In the genomic region with DNA sequence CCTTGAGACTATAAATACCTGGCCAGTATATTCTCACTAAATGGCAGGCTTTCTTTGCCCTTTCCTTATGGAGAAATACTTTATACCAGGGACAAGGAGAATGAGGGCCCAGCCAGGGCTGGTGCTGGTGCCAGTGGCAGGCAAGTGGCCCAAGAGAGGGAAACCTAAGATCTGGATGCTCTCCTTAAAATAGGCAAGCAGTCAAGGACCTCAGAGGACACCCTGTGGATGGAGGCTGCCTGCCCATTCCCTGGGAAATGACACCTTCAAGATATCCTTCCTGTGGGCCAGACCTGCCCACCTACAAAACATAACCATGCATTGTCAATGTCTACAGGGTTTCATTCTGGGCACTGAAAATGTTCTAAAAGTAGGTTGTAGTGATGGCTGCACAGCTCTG, we compare ENCODE assay signal across 35 cellular contexts.
"Had no signal": no experiment of that assay in that cellular context is flagged by ENCODE, and none has a peak within 500 bp of the region (broad histone marks: within the 10 kb centered on the region; RNA-seq: fewer than 3 reads in every experiment).

No MANE protein-coding gene starts in this region.

- H3K4me1 ChIP-seq: body of pancreas had no signal

- H3K27ac ChIP-seq: body of pancreas, cardiac muscle cell, VCaP had no signal

- H3K4me3 Mint-ChIP-seq: activated B cell treated with CpG ODN at 0.5 μM for 24 hours; activated CD4-positive, alpha-beta memory T cell treated with anti-CD3 and anti-CD28 coated beads for 36 hours; activated CD4-positive, alpha-beta T cell treated with anti-CD3 and anti-CD28 coated beads, Interleukin-2, amount 10 ng/mL, durations not matched to agents 24 days and 14 days; activated CD8-positive, alpha-beta T cell treated with anti-CD3 and anti-CD28 coated beads for 36 hours; activated naive CD4-positive, alpha-beta T cell treated with anti-CD3 and anti-CD28 coated beads for 36 hours; activated naive CD4-positive, alpha-beta T cell treated with anti-CD3 and anti-CD28 coated beads, Interleukin-2, amount 50 U/mL, for 24 hours; activated naive CD8-positive, alpha-beta T cell; activated naive CD8-positive, alpha-beta T cell treated with anti-CD3 and anti-CD28 coated beads, Interleukin-2, amount 10 ng/mL, durations not matched to agents 7 days and 5 days; activated naive CD8-positive, alpha-beta T cell treated with anti-CD3 and anti-CD28 coated beads, Interleukin-2, amount 50 U/mL, for 24 hours; activated T-cell treated with anti-CD3 and anti-CD28 coated beads, Interleukin-2, amount 50 U/mL, for 4 hours; activated T-cell treated with anti-CD3 and anti-CD28 coated beads, Interleukin-2, amount 50 U/mL, for 72 hours; activated T-helper 1 cell treated with anti-CD3 and anti-CD28 coated beads, Interleukin-12 subunit alpha, Interleukin-12 subunit beta, Interleukin-2, Interleukin-4 antibody, amounts not matched to agents 30 ng/mL and 10 ng/mL and 1 ng/mL, durations not matched to agents 14 hours and 24 hours and 36 hours; activated T-helper 17 cell treated with anti-CD3 and anti-CD28 coated beads, Interleukin-2, amount 50 U/mL, for 72 hours; central memory CD8-positive, alpha-beta T cell; T-helper 1 cell treated with Interleukin-12 subunit alpha and Interleukin-12 subunit beta and Interleukin-4 antibody, amounts not matched to agents 30 μg/mL and 1 μg/mL, for 36 hours; T-helper 2 cell treated with Interferon-gamma antibody and Interleukin-4, amounts not matched to agents 5 μg/mL and 100 μg/mL, for 36 hours had no signal

- H3K4me3 ChIP-seq: body of pancreas, cardiac muscle cell had no signal

- H3K4me1 Mint-ChIP-seq: activated B cell treated with CpG ODN at 0.5 μM for 24 hours; activated CD4-positive, alpha-beta T cell treated with anti-CD3 and anti-CD28 coated beads, Interleukin-2, amount 10 ng/mL, durations not matched to agents 24 days and 14 days; activated naive CD4-positive, alpha-beta T cell treated with anti-CD3 and anti-CD28 coated beads, Interleukin-2, amount 50 U/mL, for 24 hours; activated naive CD8-positive, alpha-beta T cell treated with anti-CD3 and anti-CD28 coated beads, Interleukin-2, amount 10 ng/mL, durations not matched to agents 7 days and 5 days; activated naive CD8-positive, alpha-beta T cell treated with anti-CD3 and anti-CD28 coated beads, Interleukin-2, amount 50 U/mL, for 24 hours; activated T-helper 17 cell treated with anti-CD3 and anti-CD28 coated beads, Interleukin-2, amount 50 U/mL, for 72 hours had no signal

- H3K27me3 ChIP-seq: body of pancreas, cardiac muscle cell had no signal

- H3K27me3 Mint-ChIP-seq: activated B cell treated with CpG ODN at 0.5 μM for 24 hours; activated CD4-positive, alpha-beta memory T cell treated with anti-CD3 and anti-CD28 coated beads for 36 hours; activated CD4-positive, alpha-beta T cell treated with anti-CD3 and anti-CD28 coated beads, Interleukin-2, amount 10 ng/mL, durations not matched to agents 24 days and 14 days; activated CD8-positive, alpha-beta T cell treated with anti-CD3 and anti-CD28 coated beads for 36 hours; activated naive CD4-positive, alpha-beta T cell treated with anti-CD3 and anti-CD28 coated beads, Interleukin-2, amount 50 U/mL, for 24 hours; activated naive CD8-positive, alpha-beta T cell; activated naive CD8-positive, alpha-beta T cell treated with anti-CD3 and anti-CD28 coated beads, Interleukin-2, amount 10 ng/mL, durations not matched to agents 7 days and 5 days; activated naive CD8-positive, alpha-beta T cell treated with anti-CD3 and anti-CD28 coated beads, Interleukin-2, amount 50 U/mL, for 24 hours; activated T-helper 17 cell treated with anti-CD3 and anti-CD28 coated beads, Interleukin-2, amount 50 U/mL, for 72 hours; central memory CD8-positive, alpha-beta T cell had no signal

- H3K9me3 Mint-ChIP-seq: activated B cell treated with CpG ODN at 0.5 μM for 24 hours; activated CD4-positive, alpha-beta memory T cell treated with anti-CD3 and anti-CD28 coated beads for 36 hours; activated CD4-positive, alpha-beta T cell treated with anti-CD3 and anti-CD28 coated beads, Interleukin-2, amount 10 ng/mL, durations not matched to agents 24 days and 14 days; activated naive CD4-positive, alpha-beta T cell treated with anti-CD3 and anti-CD28 coated beads for 36 hours; activated naive CD4-positive, alpha-beta T cell treated with anti-CD3 and anti-CD28 coated beads, Interleukin-2, amount 50 U/mL, for 24 hours; activated naive CD8-positive, alpha-beta T cell treated with anti-CD3 and anti-CD28 coated beads, Interleukin-2, amount 50 U/mL, for 24 hours; activated T-cell treated with anti-CD3 and anti-CD28 coated beads, Interleukin-2, amount 50 U/mL, for 4 hours; activated T-cell treated with anti-CD3 and anti-CD28 coated beads, Interleukin-2, amount 50 U/mL, for 72 hours; activated T-helper 1 cell treated with anti-CD3 and anti-CD28 coated beads, Interleukin-12 subunit alpha, Interleukin-12 subunit beta, Interleukin-2, Interleukin-4 antibody, amounts not matched to agents 30 ng/mL and 10 ng/mL and 1 ng/mL, durations not matched to agents 14 hours and 24 hours and 36 hours; activated T-helper 17 cell treated with anti-CD3 and anti-CD28 coated beads, Interleukin-2, amount 50 U/mL, for 72 hours; central memory CD8-positive, alpha-beta T cell; T-helper 1 cell treated with Interleukin-12 subunit alpha and Interleukin-12 subunit beta and Interleukin-4 antibody, amounts not matched to agents 30 μg/mL and 1 μg/mL, for 36 hours; T-helper 2 cell treated with Interferon-gamma antibody and Interleukin-4, amounts not matched to agents 5 μg/mL and 100 μg/mL, for 36 hours had no signal

- H3K9me3 ChIP-seq: body of pancreas had no signal

- DNase-seq: activated B cell treated with CpG ODN at 0.5 μM for 24 hours; activated CD4-positive, alpha-beta memory T cell treated with anti-CD3 and anti-CD28 coated beads for 36 hours; activated CD4-positive, alpha-beta T cell treated with anti-CD3 and anti-CD28 coated beads for 4 hours; activated CD4-positive, alpha-beta T cell treated with anti-CD3 and anti-CD28 coated beads, Interleukin-2, amount 10 ng/mL, durations not matched to agents 24 days and 14 days; activated CD4-positive, alpha-beta T cell treated with anti-CD3 and anti-CD28 coated beads, Interleukin-2, amount 50 U/mL, for 1 hour; activated CD4-positive, alpha-beta T cell treated with anti-CD3 and anti-CD28 coated beads, Interleukin-2, amount 50 U/mL, for 4 hours; activated CD4-positive, CD25-positive, alpha-beta regulatory T cell treated with anti-CD3 and anti-CD28 coated beads, Interleukin-2, amount 50 U/mL, for 72 hours; activated CD8-positive, alpha-beta memory T cell treated with anti-CD3 and anti-CD28 coated beads, Interleukin-2, amount 50 U/mL, for 4 hours; activated CD8-positive, alpha-beta T cell treated with anti-CD3 and anti-CD28 coated beads for 36 hours; activated effector memory CD4-positive, alpha-beta T cell treated with anti-CD3 and anti-CD28 coated beads, Interleukin-2, amount 50 U/mL, for 16 hours; activated gamma-delta T cell treated with Interleukin-2 at 50 U/mL for 16 hours; activated naive CD4-positive, alpha-beta T cell; activated naive CD4-positive, alpha-beta T cell treated with anti-CD3 and anti-CD28 coated beads for 36 hours; activated naive CD8-positive, alpha-beta T cell treated with anti-CD3 and anti-CD28 coated beads, Interleukin-2, amount 10 ng/mL, durations not matched to agents 7 days and 5 days; activated naive CD8-positive, alpha-beta T cell treated with anti-CD3 and anti-CD28 coated beads, Interleukin-2, amount 50 U/mL, for 24 hours; activated T-cell treated with anti-CD3 and anti-CD28 coated beads for 4 hours; activated T-cell treated with anti-CD3 and anti-CD28 coated beads, Interleukin-2, amount 50 U/mL, for 1 hour; activated T-cell treated with anti-CD3 and anti-CD28 coated beads, Interleukin-2, amount 50 U/mL, for 4 hours; activated T-cell treated with anti-CD3 and anti-CD28 coated beads, Interleukin-2, amount 50 U/mL, for 72 hours; amygdala; anterior cingulate cortex; body of pancreas; SW 1271; T-helper 1 cell; T-helper 2 cell; T-helper 9 cell had no signal

- H3K27ac Mint-ChIP-seq: activated B cell treated with CpG ODN at 0.5 μM for 24 hours; activated CD4-positive, alpha-beta memory T cell treated with anti-CD3 and anti-CD28 coated beads for 36 hours; activated CD4-positive, alpha-beta T cell treated with anti-CD3 and anti-CD28 coated beads, Interleukin-2, amount 10 ng/mL, durations not matched to agents 24 days and 14 days; activated CD8-positive, alpha-beta T cell treated with anti-CD3 and anti-CD28 coated beads for 36 hours; activated naive CD4-positive, alpha-beta T cell treated with anti-CD3 and anti-CD28 coated beads for 36 hours; activated naive CD4-positive, alpha-beta T cell treated with anti-CD3 and anti-CD28 coated beads, Interleukin-2, amount 50 U/mL, for 24 hours; activated naive CD8-positive, alpha-beta T cell; activated naive CD8-positive, alpha-beta T cell treated with anti-CD3 and anti-CD28 coated beads, Interleukin-2, amount 10 ng/mL, durations not matched to agents 7 days and 5 days; activated naive CD8-positive, alpha-beta T cell treated with anti-CD3 and anti-CD28 coated beads, Interleukin-2, amount 50 U/mL, for 24 hours; activated T-cell treated with anti-CD3 and anti-CD28 coated beads, Interleukin-2, amount 50 U/mL, for 72 hours; activated T-helper 1 cell treated with anti-CD3 and anti-CD28 coated beads, Interleukin-12 subunit alpha, Interleukin-12 subunit beta, Interleukin-2, Interleukin-4 antibody, amounts not matched to agents 30 ng/mL and 10 ng/mL and 1 ng/mL, durations not matched to agents 14 hours and 24 hours and 36 hours; activated T-helper 17 cell treated with anti-CD3 and anti-CD28 coated beads, Interleukin-2, amount 50 U/mL, for 72 hours; T-helper 1 cell treated with Interleukin-12 subunit alpha and Interleukin-12 subunit beta and Interleukin-4 antibody, amounts not matched to agents 30 μg/mL and 1 μg/mL, for 36 hours; T-helper 2 cell treated with Interferon-gamma antibody and Interleukin-4, amounts not matched to agents 5 μg/mL and 100 μg/mL, for 36 hours had no signal

- ATAC-seq: activated CD8-positive, alpha-beta T cell treated with anti-CD3 and anti-CD28 coated beads for 36 hours; activated naive CD8-positive, alpha-beta T cell treated with anti-CD3 and anti-CD28 coated beads, Interleukin-2, amount 50 U/mL, for 24 hours; activated T-cell treated with anti-CD3 and anti-CD28 coated beads, Interleukin-2, amount 50 U/mL, for 4 hours; activated T-cell treated with anti-CD3 and anti-CD28 coated beads, Interleukin-2, amount 50 U/mL, for 72 hours; activated T-helper 17 cell treated with anti-CD3 and anti-CD28 coated beads, Interleukin-2, amount 50 U/mL, for 72 hours; body of pancreas had no signal
